In genomic region chr15:78120523-78120922, GRCh38 we compare ENCODE assay signal across 29 cellular contexts. TPM values are rescaled to one million over a fixed set of nuclear protein-coding genes. Genes with fewer than 3 reads are reported as not detected.
"Had no signal": no experiment of that assay in that cellular context is flagged by ENCODE, and none has a peak within 500 bp of the region (broad histone marks: within the 10 kb centered on the region; RNA-seq: fewer than 3 reads in every experiment).

No MANE protein-coding gene starts in this region.

- H3K27ac Mint-ChIP-seq: activated B cell treated with CpG ODN at 0.5 μM for 24 hours; activated CD4-positive, alpha-beta T cell treated with anti-CD3 and anti-CD28 coated beads for 36 hours; activated naive CD8-positive, alpha-beta T cell treated with anti-CD3 and anti-CD28 coated beads for 36 hours; activated T-helper 2 cell treated with anti-CD3 and anti-CD28 coated beads, Interferon-gamma antibody, Interleukin-2, Interleukin-4, amounts not matched to agents 10 μg/mL and 5 μg/mL and 100 μg/mL, durations not matched to agents 14 hours and 24 hours and 36 hours; effector memory CD8-positive, alpha-beta T cell; memory B cell; natural killer cell treated with Interleukin-12 subunit alpha and Interleukin-12 subunit beta and Interleukin-15 and Interleukin-18, amount 100 ng/mL, for 72 hours had no signal

- H3K27me3 ChIP-seq: esophagus squamous epithelium, gastrocnemius medialis, pancreas, right atrium auricular region, stomach, suprapubic skin, tibial nerve had no signal

- H3K36me3 Mint-ChIP-seq: activated naive CD8-positive, alpha-beta T cell treated with anti-CD3 and anti-CD28 coated beads for 36 hours; memory B cell; natural killer cell treated with Interleukin-12 subunit alpha and Interleukin-12 subunit beta and Interleukin-15 and Interleukin-18, amount 100 ng/mL, for 72 hours had no signal

- H3K36me3 ChIP-seq: esophagus squamous epithelium, gastrocnemius medialis, pancreas, right atrium auricular region, stomach, suprapubic skin, tibial nerve had no signal

- H3K9me3 Mint-ChIP-seq: activated B cell treated with CpG ODN at 0.5 μM for 24 hours; activated naive CD8-positive, alpha-beta T cell treated with anti-CD3 and anti-CD28 coated beads for 36 hours; activated T-cell treated with anti-CD3 and anti-CD28 coated beads, Interleukin-2, amount 50 U/mL, for 4 hours; activated T-helper 2 cell treated with anti-CD3 and anti-CD28 coated beads, Interferon-gamma antibody, Interleukin-2, Interleukin-4, amounts not matched to agents 10 μg/mL and 5 μg/mL and 100 μg/mL, durations not matched to agents 14 hours and 24 hours and 36 hours; central memory CD8-positive, alpha-beta T cell; effector memory CD8-positive, alpha-beta T cell; memory B cell; natural killer cell treated with Interleukin-12 subunit alpha and Interleukin-12 subunit beta and Interleukin-15 and Interleukin-18, amount 100 ng/mL, for 72 hours had no signal

- H3K27me3 Mint-ChIP-seq: activated B cell treated with CpG ODN at 0.5 μM for 24 hours; activated CD4-positive, alpha-beta T cell treated with anti-CD3 and anti-CD28 coated beads for 36 hours; activated naive CD8-positive, alpha-beta T cell treated with anti-CD3 and anti-CD28 coated beads for 36 hours; central memory CD8-positive, alpha-beta T cell; effector memory CD8-positive, alpha-beta T cell; memory B cell; natural killer cell treated with Interleukin-12 subunit alpha and Interleukin-12 subunit beta and Interleukin-15 and Interleukin-18, amount 100 ng/mL, for 72 hours had no signal

- DNase-seq: activated B cell treated with CpG ODN at 0.5 μM for 24 hours; activated CD4-positive, alpha-beta T cell treated with anti-CD3 and anti-CD28 coated beads for 36 hours; activated CD4-positive, alpha-beta T cell treated with anti-CD3 and anti-CD28 coated beads, Interleukin-2, amount 50 U/mL, for 4 hours; activated CD8-positive, alpha-beta memory T cell treated with anti-CD3 and anti-CD28 coated beads for 24 hours; activated CD8-positive, alpha-beta memory T cell treated with anti-CD3 and anti-CD28 coated beads, Interleukin-2, amount 50 U/mL, for 48 hours; activated naive CD4-positive, alpha-beta T cell treated with Interleukin-2 at 50 U/mL for 16 hours; activated naive CD8-positive, alpha-beta T cell treated with anti-CD3 and anti-CD28 coated beads for 36 hours; activated T-cell treated with anti-CD3 and anti-CD28 coated beads, Interleukin-2, amount 50 U/mL, for 4 hours; effector memory CD8-positive, alpha-beta T cell; esophagus squamous epithelium; head of caudate nucleus; pancreas; psoas muscle; stimulated activated CD4-positive, alpha-beta T cell treated with anti-CD3 and anti-CD28 coated beads, Interleukin-4, amount 100 ng/mL, for 24 hours; stomach; T-helper 1 cell had no signal

- H3K4me1 Mint-ChIP-seq: activated B cell treated with CpG ODN at 0.5 μM for 24 hours; activated CD4-positive, alpha-beta T cell treated with anti-CD3 and anti-CD28 coated beads for 36 hours; central memory CD8-positive, alpha-beta T cell; memory B cell had no signal

- H3K4me3 Mint-ChIP-seq: activated B cell treated with CpG ODN at 0.5 μM for 24 hours; activated CD4-positive, alpha-beta T cell treated with anti-CD3 and anti-CD28 coated beads for 36 hours; activated naive CD8-positive, alpha-beta T cell treated with anti-CD3 and anti-CD28 coated beads for 36 hours; activated T-cell treated with anti-CD3 and anti-CD28 coated beads, Interleukin-2, amount 50 U/mL, for 4 hours; central memory CD8-positive, alpha-beta T cell; effector memory CD8-positive, alpha-beta T cell; memory B cell; natural killer cell treated with Interleukin-12 subunit alpha and Interleukin-12 subunit beta and Interleukin-15 and Interleukin-18, amount 100 ng/mL, for 72 hours had no signal

- H3K4me3 ChIP-seq: esophagus squamous epithelium, gastrocnemius medialis, pancreas, psoas muscle, right atrium auricular region, stomach, suprapubic skin, tibial nerve had no signal

- H3K27ac ChIP-seq: esophagus squamous epithelium, gastrocnemius medialis, pancreas, psoas muscle, stomach, suprapubic skin, tibial nerve had no signal

- H3K9me3 ChIP-seq: esophagus squamous epithelium, gastrocnemius medialis, pancreas, psoas muscle, right atrium auricular region, stomach, suprapubic skin, tibial nerve had no signal

- H3K4me1 ChIP-seq: esophagus squamous epithelium, pancreas, psoas muscle, right atrium auricular region, stomach, suprapubic skin, tibial nerve had no signal

- ATAC-seq: activated CD4-positive, alpha-beta T cell treated with anti-CD3 and anti-CD28 coated beads for 36 hours; activated T-cell treated with anti-CD3 and anti-CD28 coated beads, Interleukin-2, amount 50 U/mL, for 4 hours; effector memory CD8-positive, alpha-beta T cell; natural killer cell treated with Interleukin-12 subunit alpha and Interleukin-12 subunit beta and Interleukin-15 and Interleukin-18, amount 100 ng/mL, for 72 hours; pancreas had no signal

RNA-seq across cellular contexts. Expression of gene SH2D7, which starts 28.2 kb away (rescaled TPM):
- total RNA-seq: activated B cell treated with CpG ODN at 0.5 μM for 24 hours; activated CD4-positive, alpha-beta T cell treated with anti-CD3 and anti-CD28 coated beads for 36 hours; activated naive CD8-positive, alpha-beta T cell treated with anti-CD3 and anti-CD28 coated beads for 36 hours; activated T-cell treated with anti-CD3 and anti-CD28 coated beads, Interleukin-2, amount 50 U/mL, for 4 hours; activated T-helper 2 cell treated with anti-CD3 and anti-CD28 coated beads, Interferon-gamma antibody, Interleukin-2, Interleukin-4, amounts not matched to agents 10 μg/mL and 5 μg/mL and 100 μg/mL, durations not matched to agents 14 hours and 24 hours and 36 hours; astrocyte; dermis microvascular lymphatic vessel endothelial cell; esophagus squamous epithelium; gastrocnemius medialis; kidney epithelial cell; lower leg skin; natural killer cell treated with Interleukin-12 subunit alpha and Interleukin-12 subunit beta and Interleukin-15 and Interleukin-18, amount 100 ng/mL, for 72 hours; psoas muscle; right atrium auricular region; suprapubic skin; tibial nerve; urinary bladder had no signal
